In genomic region chr15:41791970-41792637, GRCh38 we compare ENCODE assay signal across 1 cellular context.
TF ChIP-seq lines count a peak whose summit lies in the region.

No MANE protein-coding gene starts in this region.

TF ChIP-seq in IMR-90, 13 proteins besides CTCF, POLR2A, EP300 and RAD21 (continued from another document):
- no peak for TF ChIP-seq USF2 (IDR thresholded peaks at IDR 0.05; ENCODE audit: low read depth, low read length)
